Comparison of ENCODE assay signal across 1 cellular context in the genomic region with DNA sequence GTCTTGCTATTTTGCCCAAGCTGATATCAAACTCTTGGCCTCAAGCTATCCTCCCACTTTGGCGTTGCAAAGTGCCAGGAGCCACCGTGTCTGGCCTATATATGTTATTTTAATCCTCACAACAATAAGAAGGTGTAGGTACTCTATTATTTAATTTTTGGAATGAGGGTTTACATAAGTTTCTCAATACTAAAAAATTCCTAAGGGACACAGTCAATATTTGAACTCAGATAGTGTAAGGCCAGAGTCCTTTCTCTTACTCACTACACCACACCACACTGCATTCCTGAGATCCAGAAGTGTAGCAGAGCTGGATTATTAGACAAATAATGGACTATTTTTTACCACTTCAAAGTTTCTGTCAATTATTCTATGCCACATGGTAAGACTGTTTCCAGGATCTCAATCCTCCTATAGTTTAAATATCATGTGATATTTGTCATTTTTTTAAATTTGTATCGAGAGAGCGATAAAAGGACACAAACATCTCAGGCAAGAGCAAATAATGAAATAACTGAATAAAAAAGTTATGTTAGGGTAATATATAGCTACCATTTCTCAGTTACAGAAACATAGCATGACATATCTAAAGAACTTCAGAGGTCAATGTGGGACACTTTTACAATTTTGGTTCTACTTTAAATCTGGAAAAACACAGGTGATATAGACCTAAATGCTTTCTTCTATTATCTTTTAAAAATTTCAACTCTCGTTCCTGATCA.
A peak's percentile ranks its signal among the peaks of the same experiment; 100 is the strongest.
TF ChIP-seq lines count a peak whose summit lies in the region.

No MANE protein-coding gene starts in this region.

TF ChIP-seq in HepG2, 621 proteins besides CTCF, POLR2A, EP300 and RAD21 (continued from another document and continues in another):
- TF ChIP-seq TIGD3 (CRISPR knock-in tag; IDR thresholded peaks at IDR 0.05; ENCODE audit: borderline replicate concordance) (no peak), FIP1L1 (IDR thresholded peaks at IDR 0.05; ENCODE audit: borderline replicate concordance, insufficient read depth, low read depth, low read length) (no peak), ZBTB14 (CRISPR knock-in tag; IDR thresholded peaks at IDR 0.05) (no peak), SMAD9 (CRISPR knock-in tag; IDR thresholded peaks at IDR 0.05) (no peak), ZSCAN31 (CRISPR knock-in tag; IDR thresholded peaks at IDR 0.05; ENCODE audit: low read depth) (no peak), ZNF569 (CRISPR knock-in tag; IDR thresholded peaks at IDR 0.05; ENCODE audit: borderline replicate concordance) (no peak), NKX3-1 (CRISPR knock-in tag; IDR thresholded peaks at IDR 0.05) (no peak), NR2C2 (CRISPR knock-in tag; IDR thresholded peaks at IDR 0.05; ENCODE audit: borderline replicate concordance) (no peak), STAT6 (CRISPR knock-in tag; IDR thresholded peaks at IDR 0.05; ENCODE audit: borderline replicate concordance) (no peak), IRF2 (CRISPR knock-in tag; IDR thresholded peaks at IDR 0.05) (peak; percentile 83), ZNF747 (CRISPR knock-in tag; IDR thresholded peaks at IDR 0.05; ENCODE audit: borderline replicate concordance) (no peak), SMYD3 (CRISPR knock-in tag; IDR thresholded peaks at IDR 0.05) (peak; percentile 90; the same call in 1 of the 2 replicates), ZNF44 (CRISPR knock-in tag; IDR thresholded peaks at IDR 0.05) (no peak), RXRB (CRISPR knock-in tag; IDR thresholded peaks at IDR 0.05; ENCODE audit: borderline replicate concordance) (peak; percentile 86), DR1 (CRISPR knock-in tag; IDR thresholded peaks at IDR 0.05) (no peak), HIVEP1 (CRISPR knock-in tag; IDR thresholded peaks at IDR 0.05) (no peak), ZNF337 (CRISPR knock-in tag; IDR thresholded peaks at IDR 0.05; ENCODE audit: borderline replicate concordance, low read depth) (no peak), NFKB2 (CRISPR knock-in tag; IDR thresholded peaks at IDR 0.05; ENCODE audit: borderline replicate concordance) (no peak), RORA (CRISPR knock-in tag; IDR thresholded peaks at IDR 0.05) (0 out of 2 replicates have a peak, but pooled peaks have one; percentile 71), SALL2 (CRISPR knock-in tag; IDR thresholded peaks at IDR 0.05) (no peak), ZNF766 (CRISPR knock-in tag; IDR thresholded peaks at IDR 0.05; ENCODE audit: borderline replicate concordance) (no peak), TBP (CRISPR knock-in tag; IDR thresholded peaks at IDR 0.05) (no peak), ZNF704 (CRISPR knock-in tag; IDR thresholded peaks at IDR 0.05; ENCODE audit: borderline replicate concordance) (no peak), NFYB (CRISPR knock-in tag; IDR thresholded peaks at IDR 0.05) (no peak), ZNF12 (CRISPR knock-in tag; IDR thresholded peaks at IDR 0.05) (peak; percentile 52; the same call in 1 of the 2 replicates), PHF21A (CRISPR knock-in tag; IDR thresholded peaks at IDR 0.05) (peak; percentile 67), ZZZ3 (CRISPR knock-in tag; IDR thresholded peaks at IDR 0.05; ENCODE audit: borderline replicate concordance) (no peak), STAT5B (CRISPR knock-in tag; IDR thresholded peaks at IDR 0.05) (no peak), ZNF33A (CRISPR knock-in tag; IDR thresholded peaks at IDR 0.05; ENCODE audit: borderline replicate concordance) (no peak; the same call in 1 of the 2 replicates)
- TF ChIP-seq, protein P1, sequence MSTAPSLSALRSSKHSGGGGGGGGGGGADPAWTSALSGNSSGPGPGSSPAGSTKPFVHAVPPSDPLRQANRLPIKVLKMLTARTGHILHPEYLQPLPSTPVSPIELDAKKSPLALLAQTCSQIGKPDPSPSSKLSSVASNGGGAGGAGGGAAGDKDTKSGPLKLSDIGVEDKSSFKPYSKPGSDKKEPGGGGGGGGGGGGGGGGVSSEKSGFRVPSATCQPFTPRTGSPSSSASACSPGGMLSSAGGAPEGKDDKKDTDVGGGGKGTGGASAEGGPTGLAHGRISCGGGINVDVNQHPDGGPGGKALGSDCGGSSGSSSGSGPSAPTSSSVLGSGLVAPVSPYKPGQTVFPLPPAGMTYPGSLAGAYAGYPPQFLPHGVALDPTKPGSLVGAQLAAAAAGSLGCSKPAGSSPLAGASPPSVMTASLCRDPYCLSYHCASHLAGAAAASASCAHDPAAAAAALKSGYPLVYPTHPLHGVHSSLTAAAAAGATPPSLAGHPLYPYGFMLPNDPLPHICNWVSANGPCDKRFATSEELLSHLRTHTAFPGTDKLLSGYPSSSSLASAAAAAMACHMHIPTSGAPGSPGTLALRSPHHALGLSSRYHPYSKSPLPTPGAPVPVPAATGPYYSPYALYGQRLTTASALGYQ (CRISPR knock-in tag; IDR thresholded peaks at IDR 0.05) = peak; percentile 94
- TF ChIP-seq, protein P2, sequence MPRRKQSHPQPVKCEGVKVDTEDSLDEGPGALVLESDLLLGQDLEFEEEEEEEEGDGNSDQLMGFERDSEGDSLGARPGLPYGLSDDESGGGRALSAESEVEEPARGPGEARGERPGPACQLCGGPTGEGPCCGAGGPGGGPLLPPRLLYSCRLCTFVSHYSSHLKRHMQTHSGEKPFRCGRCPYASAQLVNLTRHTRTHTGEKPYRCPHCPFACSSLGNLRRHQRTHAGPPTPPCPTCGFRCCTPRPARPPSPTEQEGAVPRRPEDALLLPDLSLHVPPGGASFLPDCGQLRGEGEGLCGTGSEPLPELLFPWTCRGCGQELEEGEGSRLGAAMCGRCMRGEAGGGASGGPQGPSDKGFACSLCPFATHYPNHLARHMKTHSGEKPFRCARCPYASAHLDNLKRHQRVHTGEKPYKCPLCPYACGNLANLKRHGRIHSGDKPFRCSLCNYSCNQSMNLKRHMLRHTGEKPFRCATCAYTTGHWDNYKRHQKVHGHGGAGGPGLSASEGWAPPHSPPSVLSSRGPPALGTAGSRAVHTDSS (CRISPR knock-in tag; conservative IDR thresholded peaks at IDR 0.05) = no peak
- TF ChIP-seq, protein P3, sequence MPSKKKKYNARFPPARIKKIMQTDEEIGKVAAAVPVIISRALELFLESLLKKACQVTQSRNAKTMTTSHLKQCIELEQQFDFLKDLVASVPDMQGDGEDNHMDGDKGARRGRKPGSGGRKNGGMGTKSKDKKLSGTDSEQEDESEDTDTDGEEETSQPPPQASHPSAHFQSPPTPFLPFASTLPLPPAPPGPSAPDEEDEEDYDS (CRISPR knock-in tag; IDR thresholded peaks at IDR 0.05) = no peak
- TF ChIP-seq, protein P4, sequence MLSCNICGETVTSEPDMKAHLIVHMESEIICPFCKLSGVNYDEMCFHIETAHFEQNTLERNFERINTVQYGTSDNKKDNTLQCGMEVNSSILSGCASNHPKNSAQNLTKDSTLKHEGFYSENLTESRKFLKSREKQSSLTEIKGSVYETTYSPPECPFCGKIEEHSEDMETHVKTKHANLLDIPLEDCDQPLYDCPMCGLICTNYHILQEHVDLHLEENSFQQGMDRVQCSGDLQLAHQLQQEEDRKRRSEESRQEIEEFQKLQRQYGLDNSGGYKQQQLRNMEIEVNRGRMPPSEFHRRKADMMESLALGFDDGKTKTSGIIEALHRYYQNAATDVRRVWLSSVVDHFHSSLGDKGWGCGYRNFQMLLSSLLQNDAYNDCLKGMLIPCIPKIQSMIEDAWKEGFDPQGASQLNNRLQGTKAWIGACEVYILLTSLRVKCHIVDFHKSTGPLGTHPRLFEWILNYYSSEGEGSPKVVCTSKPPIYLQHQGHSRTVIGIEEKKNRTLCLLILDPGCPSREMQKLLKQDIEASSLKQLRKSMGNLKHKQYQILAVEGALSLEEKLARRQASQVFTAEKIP (CRISPR knock-in tag; IDR thresholded peaks at IDR 0.05; ENCODE audit: borderline replicate concordance) = no peak
- TF ChIP-seq, protein P5, sequence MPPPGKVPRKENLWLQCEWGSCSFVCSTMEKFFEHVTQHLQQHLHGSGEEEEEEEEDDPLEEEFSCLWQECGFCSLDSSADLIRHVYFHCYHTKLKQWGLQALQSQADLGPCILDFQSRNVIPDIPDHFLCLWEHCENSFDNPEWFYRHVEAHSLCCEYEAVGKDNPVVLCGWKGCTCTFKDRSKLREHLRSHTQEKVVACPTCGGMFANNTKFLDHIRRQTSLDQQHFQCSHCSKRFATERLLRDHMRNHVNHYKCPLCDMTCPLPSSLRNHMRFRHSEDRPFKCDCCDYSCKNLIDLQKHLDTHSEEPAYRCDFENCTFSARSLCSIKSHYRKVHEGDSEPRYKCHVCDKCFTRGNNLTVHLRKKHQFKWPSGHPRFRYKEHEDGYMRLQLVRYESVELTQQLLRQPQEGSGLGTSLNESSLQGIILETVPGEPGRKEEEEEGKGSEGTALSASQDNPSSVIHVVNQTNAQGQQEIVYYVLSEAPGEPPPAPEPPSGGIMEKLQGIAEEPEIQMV (CRISPR knock-in tag; IDR thresholded peaks at IDR 0.05; ENCODE audit: low read depth) = no peak
- TF ChIP-seq, protein P6, sequence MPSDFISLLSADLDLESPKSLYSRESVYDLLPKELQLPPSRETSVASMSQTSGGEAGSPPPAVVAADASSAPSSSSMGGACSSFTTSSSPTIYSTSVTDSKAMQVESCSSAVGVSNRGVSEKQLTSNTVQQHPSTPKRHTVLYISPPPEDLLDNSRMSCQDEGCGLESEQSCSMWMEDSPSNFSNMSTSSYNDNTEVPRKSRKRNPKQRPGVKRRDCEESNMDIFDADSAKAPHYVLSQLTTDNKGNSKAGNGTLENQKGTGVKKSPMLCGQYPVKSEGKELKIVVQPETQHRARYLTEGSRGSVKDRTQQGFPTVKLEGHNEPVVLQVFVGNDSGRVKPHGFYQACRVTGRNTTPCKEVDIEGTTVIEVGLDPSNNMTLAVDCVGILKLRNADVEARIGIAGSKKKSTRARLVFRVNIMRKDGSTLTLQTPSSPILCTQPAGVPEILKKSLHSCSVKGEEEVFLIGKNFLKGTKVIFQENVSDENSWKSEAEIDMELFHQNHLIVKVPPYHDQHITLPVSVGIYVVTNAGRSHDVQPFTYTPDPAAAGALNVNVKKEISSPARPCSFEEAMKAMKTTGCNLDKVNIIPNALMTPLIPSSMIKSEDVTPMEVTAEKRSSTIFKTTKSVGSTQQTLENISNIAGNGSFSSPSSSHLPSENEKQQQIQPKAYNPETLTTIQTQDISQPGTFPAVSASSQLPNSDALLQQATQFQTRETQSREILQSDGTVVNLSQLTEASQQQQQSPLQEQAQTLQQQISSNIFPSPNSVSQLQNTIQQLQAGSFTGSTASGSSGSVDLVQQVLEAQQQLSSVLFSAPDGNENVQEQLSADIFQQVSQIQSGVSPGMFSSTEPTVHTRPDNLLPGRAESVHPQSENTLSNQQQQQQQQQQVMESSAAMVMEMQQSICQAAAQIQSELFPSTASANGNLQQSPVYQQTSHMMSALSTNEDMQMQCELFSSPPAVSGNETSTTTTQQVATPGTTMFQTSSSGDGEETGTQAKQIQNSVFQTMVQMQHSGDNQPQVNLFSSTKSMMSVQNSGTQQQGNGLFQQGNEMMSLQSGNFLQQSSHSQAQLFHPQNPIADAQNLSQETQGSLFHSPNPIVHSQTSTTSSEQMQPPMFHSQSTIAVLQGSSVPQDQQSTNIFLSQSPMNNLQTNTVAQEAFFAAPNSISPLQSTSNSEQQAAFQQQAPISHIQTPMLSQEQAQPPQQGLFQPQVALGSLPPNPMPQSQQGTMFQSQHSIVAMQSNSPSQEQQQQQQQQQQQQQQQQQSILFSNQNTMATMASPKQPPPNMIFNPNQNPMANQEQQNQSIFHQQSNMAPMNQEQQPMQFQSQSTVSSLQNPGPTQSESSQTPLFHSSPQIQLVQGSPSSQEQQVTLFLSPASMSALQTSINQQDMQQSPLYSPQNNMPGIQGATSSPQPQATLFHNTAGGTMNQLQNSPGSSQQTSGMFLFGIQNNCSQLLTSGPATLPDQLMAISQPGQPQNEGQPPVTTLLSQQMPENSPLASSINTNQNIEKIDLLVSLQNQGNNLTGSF (CRISPR knock-in tag; IDR thresholded peaks at IDR 0.05) = no peak
